Comparison of ENCODE assay signal across 11 cellular contexts in the genomic region with DNA sequence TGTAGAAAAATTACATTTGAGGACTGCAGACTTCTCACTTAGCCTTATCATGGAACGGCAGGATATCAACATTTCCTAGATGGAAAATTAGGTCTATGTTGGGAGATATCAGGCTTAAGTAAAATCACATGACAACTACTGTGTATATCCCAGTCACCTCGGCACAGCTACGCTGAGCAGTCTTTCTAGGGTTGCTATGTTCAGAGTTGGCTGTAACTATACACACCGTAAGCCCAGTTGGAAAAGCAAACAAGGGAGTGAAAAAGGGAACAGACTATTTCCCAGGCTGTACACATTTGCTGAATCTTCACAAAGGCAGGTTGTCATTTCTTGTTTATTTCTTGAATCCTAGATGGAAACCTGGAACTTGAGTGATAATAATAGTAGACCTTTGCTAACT.
DNase-seq lines count a peak whose midpoint lies in the region; ATAC-seq, FAIRE-seq and TF ChIP-seq lines count a peak whose summit lies in the region.
"Had no signal": no experiment of that assay in that cellular context is flagged by ENCODE, and none has a peak within 500 bp of the region (broad histone marks: within the 10 kb centered on the region; RNA-seq: fewer than 3 reads in every experiment).

No MANE protein-coding gene starts in this region.

- H3K27me3 Mint-ChIP-seq in progenitor cell of endocrine pancreas: peaks cover 9% of the 10 kb centered on the region
- H3K27me3 Mint-ChIP-seq: activated CD4-positive, alpha-beta T cell treated with anti-CD3 and anti-CD28 coated beads, Interleukin-2, amount 10 ng/mL, durations not matched to agents 24 days and 14 days; activated naive CD4-positive, alpha-beta T cell treated with anti-CD3 and anti-CD28 coated beads, Interleukin-2, amount 10 ng/mL, durations not matched to agents 7 days and 5 days had no signal

- no peak overlapping the region for H3K27ac Mint-ChIP-seq in progenitor cell of endocrine pancreas
- H3K27ac Mint-ChIP-seq: activated CD4-positive, alpha-beta T cell treated with anti-CD3 and anti-CD28 coated beads, Interleukin-2, amount 10 ng/mL, durations not matched to agents 24 days and 14 days; activated naive CD4-positive, alpha-beta T cell treated with anti-CD3 and anti-CD28 coated beads, Interleukin-2, amount 10 ng/mL, durations not matched to agents 7 days and 5 days had no signal

- H3K4me3 Mint-ChIP-seq in progenitor cell of endocrine pancreas (ENCODE audit: low read depth): no peak overlapping the region
- H3K4me3 Mint-ChIP-seq: activated CD4-positive, alpha-beta T cell treated with anti-CD3 and anti-CD28 coated beads, Interleukin-2, amount 10 ng/mL, durations not matched to agents 24 days and 14 days; activated naive CD4-positive, alpha-beta T cell treated with anti-CD3 and anti-CD28 coated beads, Interleukin-2, amount 10 ng/mL, durations not matched to agents 7 days and 5 days had no signal

- no peaks in the 10 kb centered on the region for H3K9me3 Mint-ChIP-seq in progenitor cell of endocrine pancreas (ENCODE audit: low read depth)
- H3K9me3 Mint-ChIP-seq: activated CD4-positive, alpha-beta T cell treated with anti-CD3 and anti-CD28 coated beads, Interleukin-2, amount 10 ng/mL, durations not matched to agents 24 days and 14 days; activated naive CD4-positive, alpha-beta T cell treated with anti-CD3 and anti-CD28 coated beads, Interleukin-2, amount 10 ng/mL, durations not matched to agents 7 days and 5 days had no signal

- H3K4me2 ChIP-seq in endothelial cell of umbilical vein (ENCODE audit: insufficient read depth, low read length) (no peak overlapping the region), osteoblast (ENCODE audit: insufficient read depth, low read length) (peak overlapping the region; percentile 59)

- POLR2A ChIA-PET in endothelial cell of umbilical vein (lab: Charles Lee): no interaction called here

- BruUV-seq in endothelial cell of umbilical vein (replicated peaks; lab: Mats Ljungman, UMichigan): no TSS peak

- H3K36me3 ChIP-seq in endothelial cell of umbilical vein (ENCODE audit: control insufficient read depth in 2 of 2, extremely low read depth in 1 of 2, insufficient read depth in 2 of 2, low read length in 2 of 2) (no peaks in the 10 kb centered on the region), osteoblast (ENCODE audit: insufficient read depth, low read length) (no peaks in the 10 kb centered on the region)

- no peaks in the 10 kb centered on the region for H3K36me3 Mint-ChIP-seq in progenitor cell of endocrine pancreas (ENCODE audit: insufficient read depth)
- H3K36me3 Mint-ChIP-seq: activated naive CD4-positive, alpha-beta T cell treated with anti-CD3 and anti-CD28 coated beads, Interleukin-2, amount 10 ng/mL, durations not matched to agents 7 days and 5 days had no signal

- H3K9me1 ChIP-seq in endothelial cell of umbilical vein (replicated peaks; ENCODE audit: control insufficient read depth, extremely low read depth, insufficient read depth, low read length): no peaks in the 10 kb centered on the region

- intact Hi-C loops in endothelial cell of umbilical vein (cut with micrococcal nuclease): loop anchor here (2.0 to 10.0 kb wide), 2 partner anchors 96 to 256 kb away; no protein-coding TSS in a partner anchor

- H3K79me2 ChIP-seq in endothelial cell of umbilical vein (ENCODE audit: control insufficient read depth, insufficient read depth, low read length) (no peaks in the 10 kb centered on the region), osteoblast (ENCODE audit: insufficient read depth, low read length) (no peaks in the 10 kb centered on the region)

- TF ChIP-seq CTCF in endothelial cell of umbilical vein (IDR thresholded peaks at IDR 0.05; ENCODE audit: extremely low read depth in 1 of 2, insufficient read depth in 1 of 2, low read depth in 1 of 2, low read length in 2 of 2): no peak
- no peak for TF ChIP-seq CTCF in osteoblast (IDR thresholded peaks at IDR 0.05; ENCODE audit: extremely low read depth, low read depth, low read length)
- TF ChIP-seq CTCF in progenitor cell of endocrine pancreas (IDR thresholded peaks at IDR 0.05; ENCODE audit: unreplicated experiment): no peak

- ATAC-seq in HG03095 (IDR thresholded peaks at IDR 0.05; ENCODE audit: unreplicated experiment): no peak

- H2AFZ ChIP-seq in endothelial cell of umbilical vein (ENCODE audit: low read depth, low read length): peak overlapping the region; percentile 23
- H2AFZ ChIP-seq in osteoblast (ENCODE audit: low read length): peak overlapping the region; percentile 45

- no peak for FAIRE-seq in endothelial cell of umbilical vein (lab: Jason Lieb, UNC)
- FAIRE-seq: endometrium had no signal

- no peaks in the 10 kb centered on the region for H4K20me1 ChIP-seq in endothelial cell of umbilical vein (replicated peaks; ENCODE audit: control insufficient read depth, extremely low read depth, insufficient read depth, low read length)
- H4K20me1 ChIP-seq in osteoblast (ENCODE audit: insufficient read depth, low read length): no peaks in the 10 kb centered on the region

- no peaks in the 10 kb centered on the region for H3K9me3 ChIP-seq in endothelial cell of umbilical vein (replicated peaks; ENCODE audit: control insufficient read depth, insufficient read depth, low read length)
- H3K9me3 ChIP-seq in osteoblast (ENCODE audit: low read depth, low read length): no peaks in the 10 kb centered on the region

- H3K4me3 ChIP-seq in endothelial cell of umbilical vein (replicated peaks in 1 of 3; ENCODE audit: insufficient read depth in 1 of 3, low read depth in 1 of 3, low read length in 3 of 3) (no peak overlapping the region), osteoblast (ENCODE audit: insufficient read depth, low read length) (no peak overlapping the region)

- peak; percentile 46 for DNase-seq in HT-29 (ENCODE audit: low spot score)
- DNase-seq in NCI-H774 (lab: John Stamatoyannopoulos, UW): peak; percentile 69
- peak; percentile 62 for DNase-seq in endothelial cell of umbilical vein (ENCODE audit: low read depth, low spot score)
- no peak for DNase-seq in osteoblast (ENCODE audit: insufficient read length, low spot score, missing footprints)
- DNase-seq in NCI-H1694 (lab: John Stamatoyannopoulos, UW): no peak
- no peak for DNase-seq in progenitor cell of endocrine pancreas (ENCODE audit: low spot score, unreplicated experiment)
- DNase-seq: activated CD4-positive, alpha-beta T cell treated with anti-CD3 and anti-CD28 coated beads, Interleukin-2, amount 10 ng/mL, durations not matched to agents 24 days and 14 days; activated naive CD4-positive, alpha-beta T cell treated with anti-CD3 and anti-CD28 coated beads, Interleukin-2, amount 10 ng/mL, durations not matched to agents 7 days and 5 days; NCI-H187 had no signal

- dilution Hi-C loops in endothelial cell of umbilical vein (cut with MboI; ENCODE audit: extremely low pct_ligation_motif_present, low sequenced_read_pairs): no loop called here

- H3K27me3 ChIP-seq in endothelial cell of umbilical vein (ENCODE audit: control insufficient read depth in 2 of 2, insufficient read depth in 2 of 2, low read length in 2 of 2) (no peaks in the 10 kb centered on the region), osteoblast (ENCODE audit: insufficient read depth, low read length) (no peaks in the 10 kb centered on the region)

- CTCF ChIA-PET in endothelial cell of umbilical vein (lab: Charles Lee): interaction anchor here (1.3 to 1.4 kb wide), 2 partner anchors 55 to 130 kb away, joined by 4 to 6 read pairs; no protein-coding TSS in a partner anchor

- H3K9ac ChIP-seq in endothelial cell of umbilical vein (replicated peaks; ENCODE audit: extremely low read depth, insufficient read depth, low read length): no peak overlapping the region

- H3K4me1 Mint-ChIP-seq in progenitor cell of endocrine pancreas (ENCODE audit: low read depth): peaks cover 24% of the 10 kb centered on the region

- no peak for TF ChIP-seq POLR2A in endothelial cell of umbilical vein (IDR thresholded peaks at IDR 0.05; ENCODE audit: low read depth, low read length)

- H3K4me1 ChIP-seq in endothelial cell of umbilical vein (ENCODE audit: control insufficient read depth, extremely low read depth, insufficient read depth, low read length): peaks cover 22% of the 10 kb centered on the region
- peaks cover 23% of the 10 kb centered on the region for H3K4me1 ChIP-seq in osteoblast (ENCODE audit: insufficient read depth, low read length)

- H3K27ac ChIP-seq in endothelial cell of umbilical vein (ENCODE audit: insufficient read depth, low read depth, low read length): peak overlapping the region; percentile 67
- peak overlapping the region; percentile 88 for H3K27ac ChIP-seq in osteoblast (ENCODE audit: low read depth, low read length)

TF ChIP-seq in endothelial cell of umbilical vein, 7 proteins besides CTCF, POLR2A, EP300 and RAD21:
- TF ChIP-seq EZH2 (IDR thresholded peaks at IDR 0.05; ENCODE audit: borderline replicate concordance, low read depth, low read length, severe bottlenecking) (no peak), FOS (IDR thresholded peaks at IDR 0.05; ENCODE audit: borderline replicate concordance, insufficient read depth, low read length) (no peak), JUN (IDR thresholded peaks at IDR 0.05; ENCODE audit: borderline replicate concordance, insufficient read depth, insufficient read length, low read depth) (no peak), GATA2 (IDR thresholded peaks at IDR 0.05; ENCODE audit: insufficient read depth, insufficient read length, low read depth, low read length) (no peak), POLR2AphosphoS5 (IDR thresholded peaks at IDR 0.05; ENCODE audit: insufficient read depth, low read depth, low read length) (no peak), MYC (IDR thresholded peaks at IDR 0.05; ENCODE audit: low read depth, low read length) (no peak)
- TF ChIP-seq, protein P1, sequence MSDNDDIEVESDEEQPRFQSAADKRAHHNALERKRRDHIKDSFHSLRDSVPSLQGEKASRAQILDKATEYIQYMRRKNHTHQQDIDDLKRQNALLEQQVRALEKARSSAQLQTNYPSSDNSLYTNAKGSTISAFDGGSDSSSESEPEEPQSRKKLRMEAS (IDR thresholded peaks at IDR 0.05; ENCODE audit: insufficient read depth, insufficient read length): no peak

Comparison
In these comparisons a context has a peak if more than half of its experiments do, and no peak if none do; other contexts are left out.
1. DNase-seq: peak in HT-29 (single experiment), NCI-H774 (single experiment) and endothelial cell of umbilical vein (single experiment); none in osteoblast (single experiment), NCI-H1694 (single experiment) and progenitor cell of endocrine pancreas (single experiment).